8 cellular contexts compared by ENCODE assay signal in genomic region chr17:45246861-45247428, GRCh38. TPM values are rescaled to one million over a fixed set of nuclear protein-coding genes. Genes with fewer than 3 reads are reported as not detected.
DNase-seq lines count a peak whose midpoint lies in the region; ATAC-seq and TF ChIP-seq lines count a peak whose summit lies in the region.

No MANE protein-coding gene starts in this region.

- peak; percentile 8 for ATAC-seq in left lung

- H3K4me1 Mint-ChIP-seq in MCF 10A (ENCODE audit: insufficient read depth, unreplicated experiment), result peaks cover 18% of the 10 kb centered on the region

- peaks cover 8% of the 10 kb centered on the region for H3K36me3 Mint-ChIP-seq in MCF 10A (ENCODE audit: insufficient read depth, unreplicated experiment)

- TF ChIP-seq POLR2A in thyroid gland (IDR thresholded peaks at IDR 0.05), result no peak

- H3K36me3 ChIP-seq in left lung (peaks cover 0 to 59% of the 10 kb centered on the region in 2 donors), thyroid gland (no peaks in the 10 kb centered on the region)

- H3K9me3 ChIP-seq in left lung (no peaks in the 10 kb centered on the region), thyroid gland (no peaks in the 10 kb centered on the region)

- DNase-seq in SHP77 (lab: John Stamatoyannopoulos, UW), result peak; percentile 37 to 53
- DNase-seq in SHP77 treated with DMSO at 0.1 percent for 48 hours (lab: John Stamatoyannopoulos, UW), result no peak
- DNase-seq in NCI-H524 (lab: John Stamatoyannopoulos, UW), result peak; percentile 46 to 75
- DNase-seq in MCF 10A (ENCODE audit: unreplicated experiment), result no peak
- peak in 1 of 2 donors; percentile 78 for DNase-seq in left lung
- peak; percentile 32 to 46 for DNase-seq in thyroid gland
- no peak for DNase-seq in NCI-H2081 treated with DMSO at 0.1 percent for 48 hours (lab: John Stamatoyannopoulos, UW)
- DNase-seq in SW 1271 (lab: John Stamatoyannopoulos, UW), result no peak

- CTCF ChIA-PET in MCF 10A (lab: Yijun Ruan, JAX), result interaction anchor here (1.0 to 3.3 kb wide), 5 partner anchors 12 to 44 kb away, joined by 3 to 13 read pairs (median 6); partner anchors contain the start of gene FMNL1

- H3K4me3 ChIP-seq in left lung (peak overlapping the region; percentile 43 to 53), thyroid gland (replicated peaks in 1 of 3) (peak overlapping the region in 2 of 3 donors; percentile 18 to 51)

- 0 to 2% methylated on average over 5 to 24 of the region's 33 CpGs for WGBS in thyroid gland, 2 donors

- BruUV-seq in MCF 10A (replicated peaks; lab: Mats Ljungman, UMichigan), result no TSS peak

- no peaks in the 10 kb centered on the region for H3K27me3 ChIP-seq in left lung
- no peaks in the 10 kb centered on the region for H3K27me3 ChIP-seq in thyroid gland

- intact Hi-C loops in MCF 10A (cut with micrococcal nuclease) (loop anchor here (1.0 kb wide), 1 partner anchor 138 kb away; no protein-coding TSS in a partner anchor), left lung (cut with DNase I) (no loop called here), thyroid gland (cut with DNase I) (no loop called here)

- H3K27me3 Mint-ChIP-seq in MCF 10A (ENCODE audit: insufficient read depth, unreplicated experiment), result no peaks in the 10 kb centered on the region

- no peaks in the 10 kb centered on the region for H3K9me3 Mint-ChIP-seq in MCF 10A (ENCODE audit: unreplicated experiment)

- peak overlapping the region; percentile 80 for H3K27ac Mint-ChIP-seq in MCF 10A (ENCODE audit: low read depth, unreplicated experiment)

- POLR2A ChIA-PET in MCF 10A (lab: Yijun Ruan, JAX), result interaction anchor here (0.6 to 2.8 kb wide), 13 partner anchors 16 to 135 kb away, joined by 3 to 22 read pairs (median 7); partner anchors contain the start of genes HEXIM1, HEXIM2 and MAP3K14

- TF ChIP-seq CTCF in MCF 10A (IDR thresholded peaks at IDR 0.05; ENCODE audit: unreplicated experiment) (peak; percentile 28), left lung (IDR thresholded peaks at IDR 0.05) (peak; percentile 21 to 25), thyroid gland (IDR thresholded peaks at IDR 0.05) (peak in 4 of 6 experiments; percentile 16 to 47 (median 23))

- H3K27ac ChIP-seq in left lung (peak overlapping the region; percentile 78 to 82), thyroid gland (peak overlapping the region; percentile 43 to 72 (median 55))

- peak overlapping the region; percentile 96 for H3K4me3 Mint-ChIP-seq in MCF 10A (ENCODE audit: unreplicated experiment)

- peaks cover 5 to 42% of the 10 kb centered on the region in 2 donors for H3K4me1 ChIP-seq in left lung
- H3K4me1 ChIP-seq in thyroid gland, result peaks cover 18 to 20% of the 10 kb centered on the region in 2 donors

RNA-seq across cellular contexts. Expression of gene SPATA32, which starts 14.9 kb away (rescaled TPM):
- not detected in 2 replicates for total RNA-seq in MCF 10A (2022)
- not detected for total RNA-seq in left lung
- total RNA-seq in thyroid gland, result not detected

RNA-seq across cellular contexts. Expression of gene FMNL1, which starts 25.3 kb away (rescaled TPM):
- 28.1 and 35.8 TPM in 2 replicates for total RNA-seq in MCF 10A (2022)
- 100 to 1,000 TPM in 1 of 2 donors, 10 to 100 TPM in 1; 42.0 to 118 TPM for total RNA-seq in left lung
- 1 to 10 TPM; 3.2 to 7.6 (median 4.2) TPM for total RNA-seq in thyroid gland

Comparison
In these comparisons a context has a peak if more than half of its experiments do, and no peak if none do; other contexts are left out.
1. DNase-seq: peak in SHP77 (2 of 2), NCI-H524 (2 of 2) and thyroid gland (2 of 2); none in SHP77 treated with DMSO at 0.1 percent for 48 hours (single experiment), MCF 10A (single experiment), NCI-H2081 treated with DMSO at 0.1 percent for 48 hours (single experiment) and SW 1271 (0 of 2).
2. Peak in every context shown above with its lines, with median percentiles within 50 percentile points of each other: CTCF ChIP-seq.